Comparison of ENCODE assay signal across 7 cellular contexts in the genomic region with DNA sequence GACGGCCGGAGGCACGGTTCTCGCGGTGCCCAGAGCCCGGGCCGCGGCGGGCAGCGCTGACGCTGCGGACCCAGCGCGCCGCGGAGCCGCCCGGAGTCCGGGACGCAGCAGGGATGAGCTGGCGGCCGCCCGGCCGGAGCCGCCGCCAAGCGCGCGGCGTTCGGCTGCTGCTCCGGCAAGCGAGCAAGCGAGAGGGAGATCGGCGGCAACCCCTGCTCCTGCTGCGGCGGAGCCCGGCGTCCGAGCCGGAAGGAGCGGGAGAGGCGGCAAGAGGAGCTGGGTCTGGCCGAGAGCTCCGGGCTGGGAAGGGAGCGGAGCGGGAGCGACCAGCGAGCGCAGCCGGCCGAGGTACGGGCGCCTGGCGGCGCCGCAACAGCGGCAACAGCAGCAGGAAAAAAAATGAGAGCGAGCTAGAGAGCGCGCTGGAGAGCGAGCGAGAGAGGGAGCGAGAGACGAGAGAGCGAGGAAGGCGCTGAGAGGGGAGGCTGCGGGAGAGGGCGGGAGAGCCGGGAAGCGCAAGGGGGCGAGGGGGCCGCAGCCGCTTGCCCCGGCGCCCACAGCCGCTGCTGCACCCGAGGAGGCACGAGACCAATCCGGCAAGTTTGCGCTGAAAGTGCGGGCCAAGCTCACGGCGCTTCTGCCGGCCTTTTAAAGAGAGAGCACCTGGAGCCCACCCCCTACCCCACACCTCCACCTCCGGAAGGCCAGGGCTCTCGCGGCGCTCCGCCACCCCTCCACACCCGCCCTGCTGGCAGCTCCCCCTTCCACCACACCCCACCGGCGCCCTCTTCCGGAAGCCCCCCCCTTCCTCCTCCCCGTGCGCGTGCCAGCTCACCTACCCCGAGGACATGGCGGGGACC.
DNase-seq lines count a peak whose midpoint lies in the region; ATAC-seq and TF ChIP-seq lines count a peak whose summit lies in the region.

No MANE protein-coding gene starts in this region.

- in situ Hi-C loops in astrocyte of the spinal cord (cut with HindIII; ENCODE audit: low sequenced_read_pairs), result no loop called here

- TF ChIP-seq CTCF in GM12864 (IDR thresholded peaks at IDR 0.05; ENCODE audit: low read depth, low read length, missing control alignments), result no peak
- TF ChIP-seq CTCF in astrocyte of the spinal cord (IDR thresholded peaks at IDR 0.05; ENCODE audit: low read depth, low read length), result no peak

- H3K4me3 ChIP-seq in GM12864 (ENCODE audit: low read depth, low read length) (peak overlapping the region; percentile 16; the same call in 1 of the 2 replicates), astrocyte of the spinal cord (ENCODE audit: low read depth, low read length) (peak overlapping the region; percentile 2), iPS-18c (ENCODE audit: insufficient read depth, low read depth, low read length) (peak overlapping the region; percentile 76)

- no peak for DNase-seq in GM12864 (ENCODE audit: low read depth)
- DNase-seq in NCI-H748 (lab: John Stamatoyannopoulos, UW; ENCODE audit: unreplicated experiment), result peak; percentile 86
- peak; percentile 49 for DNase-seq in astrocyte of the spinal cord (ENCODE audit: low read depth, low spot score)
- peak; percentile 27 to 33 for DNase-seq in stimulated activated CD4-positive, alpha-beta T cell treated with anti-CD3 and anti-CD28 coated beads, Interleukin-1b, Interleukin-23, amount 100 ng/mL, for 4 hours (ENCODE audit: low read depth in 2 of 2)
- no peak for DNase-seq in NOMO-1 (lab: John Stamatoyannopoulos, UW; ENCODE audit: unreplicated experiment in 2 of 2)

- no peaks in the 10 kb centered on the region for H3K9me3 ChIP-seq in iPS-18c (ENCODE audit: control insufficient read depth, insufficient read depth, low read length)

- ATAC-seq in GM18511 (IDR thresholded peaks at IDR 0.05; ENCODE audit: unreplicated experiment), result no peak

Comparison
In these comparisons a context has a peak if more than half of its experiments do, and no peak if none do; other contexts are left out.
1. DNase-seq: peak in NCI-H748 (single experiment), astrocyte of the spinal cord (single experiment) and stimulated activated CD4-positive, alpha-beta T cell treated with anti-CD3 and anti-CD28 coated beads, Interleukin-1b, Interleukin-23, amount 100 ng/mL, for 4 hours (2 of 2); none in GM12864 (single experiment) and NOMO-1 (0 of 2).
2. H3K4me3 ChIP-seq: peak in every context shown above with its lines; median percentile 76 in iPS-18c; 16 in GM12864; 2 in astrocyte of the spinal cord.